ENCODE assay signal across 1 cellular context in the genomic region with DNA sequence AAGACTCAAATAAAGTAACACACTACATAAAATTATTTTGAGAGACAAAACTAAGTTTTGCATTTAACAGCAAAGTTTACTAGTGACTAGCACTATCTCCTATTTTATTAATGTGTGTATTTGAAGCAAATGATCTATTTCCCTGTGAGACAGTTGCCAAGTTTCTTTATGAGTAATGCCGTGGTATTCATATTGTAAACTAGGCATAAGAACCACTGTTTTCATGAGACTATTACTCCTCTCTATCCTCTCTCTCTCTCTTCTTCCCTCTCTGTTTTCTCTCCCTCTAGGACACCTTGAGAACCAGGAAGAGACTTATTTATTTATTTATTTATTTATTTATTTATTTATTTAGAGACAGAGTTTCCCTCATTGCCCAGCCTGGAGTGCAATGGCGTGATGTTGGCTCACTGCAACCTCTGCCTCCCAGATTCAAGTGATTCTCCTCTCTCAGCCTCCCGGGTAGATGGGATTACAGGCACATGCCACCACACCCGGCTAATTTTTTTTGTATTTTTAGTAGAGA.
TF ChIP-seq lines count a peak whose summit lies in the region.

No MANE protein-coding gene starts in this region.

TF ChIP-seq in WTC11, 78 proteins besides CTCF, POLR2A, EP300 and RAD21 (continued from another document):
- TF ChIP-seq, protein P1, sequence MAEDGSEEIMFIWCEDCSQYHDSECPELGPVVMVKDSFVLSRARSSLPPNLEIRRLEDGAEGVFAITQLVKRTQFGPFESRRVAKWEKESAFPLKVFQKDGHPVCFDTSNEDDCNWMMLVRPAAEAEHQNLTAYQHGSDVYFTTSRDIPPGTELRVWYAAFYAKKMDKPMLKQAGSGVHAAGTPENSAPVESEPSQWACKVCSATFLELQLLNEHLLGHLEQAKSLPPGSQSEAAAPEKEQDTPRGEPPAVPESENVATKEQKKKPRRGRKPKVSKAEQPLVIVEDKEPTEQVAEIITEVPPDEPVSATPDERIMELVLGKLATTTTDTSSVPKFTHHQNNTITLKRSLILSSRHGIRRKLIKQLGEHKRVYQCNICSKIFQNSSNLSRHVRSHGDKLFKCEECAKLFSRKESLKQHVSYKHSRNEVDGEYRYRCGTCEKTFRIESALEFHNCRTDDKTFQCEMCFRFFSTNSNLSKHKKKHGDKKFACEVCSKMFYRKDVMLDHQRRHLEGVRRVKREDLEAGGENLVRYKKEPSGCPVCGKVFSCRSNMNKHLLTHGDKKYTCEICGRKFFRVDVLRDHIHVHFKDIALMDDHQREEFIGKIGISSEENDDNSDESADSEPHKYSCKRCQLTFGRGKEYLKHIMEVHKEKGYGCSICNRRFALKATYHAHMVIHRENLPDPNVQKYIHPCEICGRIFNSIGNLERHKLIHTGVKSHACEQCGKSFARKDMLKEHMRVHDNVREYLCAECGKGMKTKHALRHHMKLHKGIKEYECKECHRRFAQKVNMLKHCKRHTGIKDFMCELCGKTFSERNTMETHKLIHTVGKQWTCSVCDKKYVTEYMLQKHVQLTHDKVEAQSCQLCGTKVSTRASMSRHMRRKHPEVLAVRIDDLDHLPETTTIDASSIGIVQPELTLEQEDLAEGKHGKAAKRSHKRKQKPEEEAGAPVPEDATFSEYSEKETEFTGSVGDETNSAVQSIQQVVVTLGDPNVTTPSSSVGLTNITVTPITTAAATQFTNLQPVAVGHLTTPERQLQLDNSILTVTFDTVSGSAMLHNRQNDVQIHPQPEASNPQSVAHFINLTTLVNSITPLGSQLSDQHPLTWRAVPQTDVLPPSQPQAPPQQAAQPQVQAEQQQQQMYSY (CRISPR knock-in tag; IDR thresholded peaks at IDR 0.05) = no peak
- TF ChIP-seq, protein P2, sequence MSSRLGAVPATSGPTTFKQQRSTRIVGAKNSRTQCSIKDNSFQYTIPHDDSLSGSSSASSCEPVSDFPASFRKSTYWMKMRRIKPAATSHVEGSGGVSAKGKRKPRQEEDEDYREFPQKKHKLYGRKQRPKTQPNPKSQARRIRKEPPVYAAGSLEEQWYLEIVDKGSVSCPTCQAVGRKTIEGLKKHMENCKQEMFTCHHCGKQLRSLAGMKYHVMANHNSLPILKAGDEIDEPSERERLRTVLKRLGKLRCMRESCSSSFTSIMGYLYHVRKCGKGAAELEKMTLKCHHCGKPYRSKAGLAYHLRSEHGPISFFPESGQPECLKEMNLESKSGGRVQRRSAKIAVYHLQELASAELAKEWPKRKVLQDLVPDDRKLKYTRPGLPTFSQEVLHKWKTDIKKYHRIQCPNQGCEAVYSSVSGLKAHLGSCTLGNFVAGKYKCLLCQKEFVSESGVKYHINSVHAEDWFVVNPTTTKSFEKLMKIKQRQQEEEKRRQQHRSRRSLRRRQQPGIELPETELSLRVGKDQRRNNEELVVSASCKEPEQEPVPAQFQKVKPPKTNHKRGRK (CRISPR knock-in tag; IDR thresholded peaks at IDR 0.05; ENCODE audit: borderline replicate concordance) = no peak
- TF ChIP-seq CREB1 (CRISPR knock-in tag; IDR thresholded peaks at IDR 0.05) (no peak), TP53 (CRISPR knock-in tag; IDR thresholded peaks at IDR 0.05) (no peak), ZNF423 (CRISPR knock-in tag; IDR thresholded peaks at IDR 0.05) (no peak)
- TF ChIP-seq, protein P3, sequence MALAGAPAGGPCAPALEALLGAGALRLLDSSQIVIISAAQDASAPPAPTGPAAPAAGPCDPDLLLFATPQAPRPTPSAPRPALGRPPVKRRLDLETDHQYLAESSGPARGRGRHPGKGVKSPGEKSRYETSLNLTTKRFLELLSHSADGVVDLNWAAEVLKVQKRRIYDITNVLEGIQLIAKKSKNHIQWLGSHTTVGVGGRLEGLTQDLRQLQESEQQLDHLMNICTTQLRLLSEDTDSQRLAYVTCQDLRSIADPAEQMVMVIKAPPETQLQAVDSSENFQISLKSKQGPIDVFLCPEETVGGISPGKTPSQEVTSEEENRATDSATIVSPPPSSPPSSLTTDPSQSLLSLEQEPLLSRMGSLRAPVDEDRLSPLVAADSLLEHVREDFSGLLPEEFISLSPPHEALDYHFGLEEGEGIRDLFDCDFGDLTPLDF (CRISPR knock-in tag; IDR thresholded peaks at IDR 0.05) = no peak
